1 cellular context compared by ENCODE assay signal in genomic region chr5:97127727-97128126, GRCh38.
TF ChIP-seq lines count a peak whose summit lies in the region.

No MANE protein-coding gene starts in this region.

TF ChIP-seq in endothelial cell of umbilical vein, 7 proteins besides CTCF, POLR2A, EP300 and RAD21:
- TF ChIP-seq GATA2 (IDR thresholded peaks at IDR 0.05; ENCODE audit: insufficient read depth, insufficient read length, low read depth, low read length) (no peak), JUN (IDR thresholded peaks at IDR 0.05; ENCODE audit: borderline replicate concordance, insufficient read depth, insufficient read length, low read depth) (peak; percentile 64)
